ENCODE assay signal across 2 cellular contexts in the genomic region with DNA sequence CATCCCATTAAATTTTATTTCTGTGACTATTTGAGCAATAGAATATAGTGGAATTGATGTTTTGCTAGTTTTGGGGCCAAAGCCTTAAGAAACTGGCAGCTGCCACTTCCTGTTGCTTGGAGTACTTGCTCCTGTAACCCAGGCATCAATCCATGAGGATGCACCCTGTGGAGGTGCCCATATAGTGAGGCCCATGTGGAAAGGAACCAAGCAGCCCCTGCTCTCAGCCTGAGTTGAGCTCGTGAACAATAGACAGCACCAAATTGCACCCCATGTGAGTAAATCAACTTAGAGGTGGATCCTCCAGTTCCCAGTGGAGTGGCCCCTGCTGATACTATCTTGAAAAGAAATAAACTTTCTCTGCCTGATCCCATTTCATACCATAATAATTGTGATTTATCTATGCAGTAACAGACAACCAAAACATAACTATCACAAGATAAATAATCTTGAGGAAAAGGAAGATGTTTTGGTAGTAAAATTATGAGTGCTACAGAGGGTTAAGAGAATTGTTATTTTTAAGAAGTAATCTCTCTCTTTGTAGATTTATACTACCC.
TF ChIP-seq lines count a peak whose summit lies in the region.

No MANE protein-coding gene starts in this region.

TF ChIP-seq in GM23338, 12 proteins besides CTCF, POLR2A, EP300 and RAD21 (continues in another document):
- TF ChIP-seq CREB1 (CRISPR knock-in tag; IDR thresholded peaks at IDR 0.05; ENCODE audit: low read depth) = no peak
- no peak for TF ChIP-seq STAT1 (IDR thresholded peaks at IDR 0.05; ENCODE audit: unreplicated experiment)
- no peak for TF ChIP-seq JUNB (IDR thresholded peaks at IDR 0.05; ENCODE audit: unreplicated experiment)
- TF ChIP-seq POLR2AphosphoS5 (IDR thresholded peaks at IDR 0.05; ENCODE audit: low read depth) = no peak
- TF ChIP-seq ZNF114 (CRISPR knock-in tag; IDR thresholded peaks at IDR 0.05) = no peak
- TF ChIP-seq, protein P1, sequence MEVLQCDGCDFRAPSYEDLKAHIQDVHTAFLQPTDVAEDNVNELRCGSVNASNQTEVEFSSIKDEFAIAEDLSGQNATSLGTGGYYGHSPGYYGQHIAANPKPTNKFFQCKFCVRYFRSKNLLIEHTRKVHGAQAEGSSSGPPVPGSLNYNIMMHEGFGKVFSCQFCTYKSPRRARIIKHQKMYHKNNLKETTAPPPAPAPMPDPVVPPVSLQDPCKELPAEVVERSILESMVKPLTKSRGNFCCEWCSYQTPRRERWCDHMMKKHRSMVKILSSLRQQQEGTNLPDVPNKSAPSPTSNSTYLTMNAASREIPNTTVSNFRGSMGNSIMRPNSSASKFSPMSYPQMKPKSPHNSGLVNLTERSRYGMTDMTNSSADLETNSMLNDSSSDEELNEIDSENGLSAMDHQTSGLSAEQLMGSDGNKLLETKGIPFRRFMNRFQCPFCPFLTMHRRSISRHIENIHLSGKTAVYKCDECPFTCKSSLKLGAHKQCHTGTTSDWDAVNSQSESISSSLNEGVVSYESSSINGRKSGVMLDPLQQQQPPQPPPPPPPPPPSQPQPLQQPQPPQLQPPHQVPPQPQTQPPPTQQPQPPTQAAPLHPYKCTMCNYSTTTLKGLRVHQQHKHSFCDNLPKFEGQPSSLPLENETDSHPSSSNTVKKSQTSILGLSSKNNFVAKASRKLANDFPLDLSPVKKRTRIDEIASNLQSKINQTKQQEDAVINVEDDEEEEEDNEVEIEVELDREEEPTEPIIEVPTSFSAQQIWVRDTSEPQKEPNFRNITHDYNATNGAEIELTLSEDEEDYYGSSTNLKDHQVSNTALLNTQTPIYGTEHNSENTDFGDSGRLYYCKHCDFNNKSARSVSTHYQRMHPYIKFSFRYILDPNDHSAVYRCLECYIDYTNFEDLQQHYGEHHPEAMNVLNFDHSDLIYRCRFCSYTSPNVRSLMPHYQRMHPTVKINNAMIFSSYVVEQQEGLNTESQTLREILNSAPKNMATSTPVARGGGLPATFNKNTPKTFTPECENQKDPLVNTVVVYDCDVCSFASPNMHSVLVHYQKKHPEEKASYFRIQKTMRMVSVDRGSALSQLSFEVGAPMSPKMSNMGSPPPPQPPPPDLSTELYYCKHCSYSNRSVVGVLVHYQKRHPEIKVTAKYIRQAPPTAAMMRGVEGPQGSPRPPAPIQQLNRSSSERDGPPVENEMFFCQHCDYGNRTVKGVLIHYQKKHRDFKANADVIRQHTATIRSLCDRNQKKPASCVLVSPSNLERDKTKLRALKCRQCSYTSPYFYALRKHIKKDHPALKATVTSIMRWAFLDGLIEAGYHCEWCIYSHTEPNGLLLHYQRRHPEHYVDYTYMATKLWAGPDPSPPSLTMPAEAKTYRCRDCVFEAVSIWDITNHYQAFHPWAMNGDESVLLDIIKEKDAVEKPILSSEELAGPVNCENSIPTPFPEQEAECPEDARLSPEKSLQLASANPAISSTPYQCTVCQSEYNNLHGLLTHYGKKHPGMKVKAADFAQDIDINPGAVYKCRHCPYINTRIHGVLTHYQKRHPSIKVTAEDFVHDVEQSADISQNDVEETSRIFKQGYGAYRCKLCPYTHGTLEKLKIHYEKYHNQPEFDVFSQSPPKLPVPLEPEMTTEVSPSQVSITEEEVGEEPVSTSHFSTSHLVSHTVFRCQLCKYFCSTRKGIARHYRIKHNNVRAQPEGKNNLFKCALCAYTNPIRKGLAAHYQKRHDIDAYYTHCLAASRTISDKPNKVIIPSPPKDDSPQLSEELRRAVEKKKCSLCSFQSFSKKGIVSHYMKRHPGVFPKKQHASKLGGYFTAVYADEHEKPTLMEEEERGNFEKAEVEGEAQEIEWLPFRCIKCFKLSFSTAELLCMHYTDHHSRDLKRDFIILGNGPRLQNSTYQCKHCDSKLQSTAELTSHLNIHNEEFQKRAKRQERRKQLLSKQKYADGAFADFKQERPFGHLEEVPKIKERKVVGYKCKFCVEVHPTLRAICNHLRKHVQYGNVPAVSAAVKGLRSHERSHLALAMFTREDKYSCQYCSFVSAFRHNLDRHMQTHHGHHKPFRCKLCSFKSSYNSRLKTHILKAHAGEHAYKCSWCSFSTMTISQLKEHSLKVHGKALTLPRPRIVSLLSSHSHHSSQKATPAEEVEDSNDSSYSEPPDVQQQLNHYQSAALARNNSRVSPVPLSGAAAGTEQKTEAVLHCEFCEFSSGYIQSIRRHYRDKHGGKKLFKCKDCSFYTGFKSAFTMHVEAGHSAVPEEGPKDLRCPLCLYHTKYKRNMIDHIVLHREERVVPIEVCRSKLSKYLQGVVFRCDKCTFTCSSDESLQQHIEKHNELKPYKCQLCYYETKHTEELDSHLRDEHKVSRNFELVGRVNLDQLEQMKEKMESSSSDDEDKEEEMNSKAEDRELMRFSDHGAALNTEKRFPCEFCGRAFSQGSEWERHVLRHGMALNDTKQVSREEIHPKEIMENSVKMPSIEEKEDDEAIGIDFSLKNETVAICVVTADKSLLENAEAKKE (CRISPR knock-in tag; IDR thresholded peaks at IDR 0.05) = no peak
- no peak for TF ChIP-seq ZNF331 (CRISPR knock-in tag; IDR thresholded peaks at IDR 0.05; ENCODE audit: low read depth)
- TF ChIP-seq, protein P2, sequence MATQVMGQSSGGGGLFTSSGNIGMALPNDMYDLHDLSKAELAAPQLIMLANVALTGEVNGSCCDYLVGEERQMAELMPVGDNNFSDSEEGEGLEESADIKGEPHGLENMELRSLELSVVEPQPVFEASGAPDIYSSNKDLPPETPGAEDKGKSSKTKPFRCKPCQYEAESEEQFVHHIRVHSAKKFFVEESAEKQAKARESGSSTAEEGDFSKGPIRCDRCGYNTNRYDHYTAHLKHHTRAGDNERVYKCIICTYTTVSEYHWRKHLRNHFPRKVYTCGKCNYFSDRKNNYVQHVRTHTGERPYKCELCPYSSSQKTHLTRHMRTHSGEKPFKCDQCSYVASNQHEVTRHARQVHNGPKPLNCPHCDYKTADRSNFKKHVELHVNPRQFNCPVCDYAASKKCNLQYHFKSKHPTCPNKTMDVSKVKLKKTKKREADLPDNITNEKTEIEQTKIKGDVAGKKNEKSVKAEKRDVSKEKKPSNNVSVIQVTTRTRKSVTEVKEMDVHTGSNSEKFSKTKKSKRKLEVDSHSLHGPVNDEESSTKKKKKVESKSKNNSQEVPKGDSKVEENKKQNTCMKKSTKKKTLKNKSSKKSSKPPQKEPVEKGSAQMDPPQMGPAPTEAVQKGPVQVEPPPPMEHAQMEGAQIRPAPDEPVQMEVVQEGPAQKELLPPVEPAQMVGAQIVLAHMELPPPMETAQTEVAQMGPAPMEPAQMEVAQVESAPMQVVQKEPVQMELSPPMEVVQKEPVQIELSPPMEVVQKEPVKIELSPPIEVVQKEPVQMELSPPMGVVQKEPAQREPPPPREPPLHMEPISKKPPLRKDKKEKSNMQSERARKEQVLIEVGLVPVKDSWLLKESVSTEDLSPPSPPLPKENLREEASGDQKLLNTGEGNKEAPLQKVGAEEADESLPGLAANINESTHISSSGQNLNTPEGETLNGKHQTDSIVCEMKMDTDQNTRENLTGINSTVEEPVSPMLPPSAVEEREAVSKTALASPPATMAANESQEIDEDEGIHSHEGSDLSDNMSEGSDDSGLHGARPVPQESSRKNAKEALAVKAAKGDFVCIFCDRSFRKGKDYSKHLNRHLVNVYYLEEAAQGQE (IDR thresholded peaks at IDR 0.05; ENCODE audit: unreplicated experiment) = no peak
- TF ChIP-seq NANOG (IDR thresholded peaks at IDR 0.05; ENCODE audit: borderline replicate concordance) = no peak

TF ChIP-seq in HEK293T, 16 proteins besides CTCF, POLR2A, EP300 and RAD21:
- TF ChIP-seq, protein P3, sequence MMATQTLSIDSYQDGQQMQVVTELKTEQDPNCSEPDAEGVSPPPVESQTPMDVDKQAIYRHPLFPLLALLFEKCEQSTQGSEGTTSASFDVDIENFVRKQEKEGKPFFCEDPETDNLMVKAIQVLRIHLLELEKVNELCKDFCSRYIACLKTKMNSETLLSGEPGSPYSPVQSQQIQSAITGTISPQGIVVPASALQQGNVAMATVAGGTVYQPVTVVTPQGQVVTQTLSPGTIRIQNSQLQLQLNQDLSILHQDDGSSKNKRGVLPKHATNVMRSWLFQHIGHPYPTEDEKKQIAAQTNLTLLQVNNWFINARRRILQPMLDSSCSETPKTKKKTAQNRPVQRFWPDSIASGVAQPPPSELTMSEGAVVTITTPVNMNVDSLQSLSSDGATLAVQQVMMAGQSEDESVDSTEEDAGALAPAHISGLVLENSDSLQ (IDR thresholded peaks at IDR 0.05) = peak; percentile 33; the same call in 1 of the 2 replicates
- TF ChIP-seq BHLHE40 (IDR thresholded peaks at IDR 0.05; ENCODE audit: borderline replicate concordance) (no peak), CTBP1 (IDR thresholded peaks at IDR 0.05; ENCODE audit: borderline replicate concordance) (no peak)
TF ChIP-seq in HEK293T: peak in this region for 1.
